In genomic region chr7:13148548-13148947, GRCh38 we compare ENCODE assay signal across 23 cellular contexts.
A peak's percentile ranks its signal among the peaks of the same experiment; 100 is the strongest.
DNase-seq lines count a peak whose midpoint lies in the region; ATAC-seq and TF ChIP-seq lines count a peak whose summit lies in the region.
"Had no signal": no experiment of that assay in that cellular context is flagged by ENCODE, and none has a peak within 500 bp of the region (broad histone marks: within the 10 kb centered on the region; RNA-seq: fewer than 3 reads in every experiment).

No MANE protein-coding gene starts in this region.

- peak; percentile 66 for ATAC-seq in PC-3
- ATAC-seq: A549; CD8-positive, alpha-beta T cell; GM12878 had no signal

- no peaks in the 10 kb centered on the region for H3K27me3 ChIP-seq in PC-3 (ENCODE audit: low read length)
- H3K27me3 ChIP-seq: BLaER1 treated with 17β-estradiol and CSF1 and Interleukin-3, amounts not matched to agents 10 nM and 100 nM had no signal

- no peaks in the 10 kb centered on the region for H4K20me1 ChIP-seq in PC-3 (ENCODE audit: low read length)
- H4K20me1 ChIP-seq: BLaER1 treated with 17β-estradiol and CSF1 and Interleukin-3, amounts not matched to agents 10 nM and 100 nM had no signal

- H3K27me3 Mint-ChIP-seq in mesothelial cell of epicardium (ENCODE audit: low read depth) (no peaks in the 10 kb centered on the region), MCF 10A (ENCODE audit: insufficient read depth, unreplicated experiment) (no peaks in the 10 kb centered on the region)
- H3K27me3 Mint-ChIP-seq: B cell; CD4-positive, alpha-beta T cell had no signal

- no peaks in the 10 kb centered on the region for H3K36me3 ChIP-seq in PC-3 (ENCODE audit: low read depth, low read length)
- H3K36me3 ChIP-seq: BLaER1 treated with 17β-estradiol and CSF1 and Interleukin-3, amounts not matched to agents 10 nM and 100 nM had no signal

- H3K4me1 Mint-ChIP-seq in mesothelial cell of epicardium (peaks cover 20% of the 10 kb centered on the region), MCF 10A (ENCODE audit: insufficient read depth, unreplicated experiment) (peaks cover 4% of the 10 kb centered on the region)
- H3K4me1 Mint-ChIP-seq: B cell had no signal

- CTCF ChIA-PET in PC-3 (lab: Charles Lee): no interaction called here
- CTCF ChIA-PET in MCF 10A (lab: Yijun Ruan, JAX): no interaction called here

- no peak overlapping the region for H3K4me3 ChIP-seq in PC-3 (ENCODE audit: low read length)
- H3K4me3 ChIP-seq: A549; BLaER1 treated with 17β-estradiol and CSF1 and Interleukin-3, amounts not matched to agents 10 nM and 100 nM; GM12878 had no signal

- DNase-seq in NCI-H2171 treated with DMSO at 0.1 percent for 48 hours (lab: John Stamatoyannopoulos, UW): peak; percentile 34
- DNase-seq in NCI-H2171 (lab: John Stamatoyannopoulos, UW): no peak
- DNase-seq in PC-3: no peak
- DNase-seq in mesothelial cell of epicardium (ENCODE audit: low spot score in 2 of 2, unreplicated experiment in 2 of 2): no peak
- DNase-seq in MCF 10A (ENCODE audit: unreplicated experiment): no peak
- DNase-seq in COR-L47 (lab: John Stamatoyannopoulos, UW): no peak
- no peak for DNase-seq in NCI-H748 treated with DMSO at 0.1 percent for 48 hours (lab: John Stamatoyannopoulos, UW)
- DNase-seq: AML-193; CD4-positive, alpha-beta T cell; CD8-positive, alpha-beta T cell; DMS 273 treated with DMSO at 0.1 percent for 48 hours; DMS153; DMS53; DMS79; DND-41; EL; GDM1 had no signal

- no peak overlapping the region for H3K4me2 ChIP-seq in PC-3 (ENCODE audit: low read length)
- H3K4me2 ChIP-seq: A549; BLaER1 treated with 17β-estradiol and CSF1 and Interleukin-3, amounts not matched to agents 10 nM and 100 nM had no signal

- peak overlapping the region; percentile 25 for H3K27ac Mint-ChIP-seq in mesothelial cell of epicardium
- no peak overlapping the region for H3K27ac Mint-ChIP-seq in MCF 10A (ENCODE audit: low read depth, unreplicated experiment)
- H3K27ac Mint-ChIP-seq: B cell; CD4-positive, alpha-beta T cell; CD8-positive, alpha-beta T cell had no signal

- BruUV-seq in PC-3 (replicated peaks; lab: Mats Ljungman, UMichigan): no TSS peak
- BruUV-seq in MCF 10A (replicated peaks; lab: Mats Ljungman, UMichigan): no TSS peak

- no peak overlapping the region; the same call in 1 of the 2 replicates for H2AFZ ChIP-seq in PC-3 (ENCODE audit: low read length)

- H3F3A ChIP-seq in PC-3 (ENCODE audit: low read length, unreplicated experiment): no peaks in the 10 kb centered on the region

- H3K9me3 ChIP-seq in PC-3 (ENCODE audit: low read length): no peaks in the 10 kb centered on the region
- H3K9me3 ChIP-seq: A549; BLaER1 treated with 17β-estradiol and CSF1 and Interleukin-3, amounts not matched to agents 10 nM and 100 nM had no signal

- H3K4me1 ChIP-seq in PC-3 (ENCODE audit: insufficient read depth, low read length): peaks cover 3% of the 10 kb centered on the region; the same call in 1 of the 2 replicates
- H3K4me1 ChIP-seq: A549 had no signal

- H3K27ac ChIP-seq in PC-3 (ENCODE audit: low read length): no peak overlapping the region
- H3K27ac ChIP-seq: 22Rv1; A549; BLaER1 treated with 17β-estradiol and CSF1 and Interleukin-3, amounts not matched to agents 10 nM and 100 nM; C4-2B had no signal

- no peak for TF ChIP-seq CTCF in PC-3 (conservative IDR thresholded peaks at IDR 0.05; ENCODE audit: low read depth, low read length)
- no peak for TF ChIP-seq CTCF in mesothelial cell of epicardium (IDR thresholded peaks at IDR 0.05; ENCODE audit: unreplicated experiment)
- no peak for TF ChIP-seq CTCF in MCF 10A (IDR thresholded peaks at IDR 0.05; ENCODE audit: unreplicated experiment)

- H3K36me3 Mint-ChIP-seq in mesothelial cell of epicardium (no peaks in the 10 kb centered on the region), MCF 10A (ENCODE audit: insufficient read depth, unreplicated experiment) (no peaks in the 10 kb centered on the region)
- H3K36me3 Mint-ChIP-seq: CD8-positive, alpha-beta T cell had no signal

- H3K9me3 Mint-ChIP-seq in mesothelial cell of epicardium (no peaks in the 10 kb centered on the region), MCF 10A (ENCODE audit: unreplicated experiment) (no peaks in the 10 kb centered on the region)
- H3K9me3 Mint-ChIP-seq: CD4-positive, alpha-beta T cell; CD8-positive, alpha-beta T cell had no signal

- H3K79me2 ChIP-seq in PC-3 (ENCODE audit: low read length): no peaks in the 10 kb centered on the region

- no peak overlapping the region for H3K9ac ChIP-seq in PC-3 (ENCODE audit: low read length)
- H3K9ac ChIP-seq: BLaER1 treated with 17β-estradiol and CSF1 and Interleukin-3, amounts not matched to agents 10 nM and 100 nM had no signal

- intact Hi-C loops in PC-3 (cut with micrococcal nuclease): no loop called here
- intact Hi-C loops in MCF 10A (cut with micrococcal nuclease): no loop called here

- H3K4me3 Mint-ChIP-seq in mesothelial cell of epicardium (no peak overlapping the region), MCF 10A (ENCODE audit: unreplicated experiment) (no peak overlapping the region)
- H3K4me3 Mint-ChIP-seq: B cell; CD4-positive, alpha-beta T cell; CD8-positive, alpha-beta T cell had no signal

- H3K9me2 ChIP-seq in PC-3 (replicated peaks; ENCODE audit: low read length): no peaks in the 10 kb centered on the region

- POLR2A ChIA-PET in PC-3 (lab: Charles Lee; ENCODE audit: unreplicated experiment): no interaction called here
- POLR2A ChIA-PET in MCF 10A (lab: Yijun Ruan, JAX): interaction anchor here (1.1 kb wide), 1 partner anchor 12 kb away, joined by 3 read pairs; no protein-coding TSS in a partner anchor
